Comparison of ENCODE assay signal across 18 cellular contexts in genomic region chr10:78746178-78746763, GRCh38.
"Had no signal": no experiment of that assay in that cellular context is flagged by ENCODE, and none has a peak within 500 bp of the region (broad histone marks: within the 10 kb centered on the region; RNA-seq: fewer than 3 reads in every experiment).

No MANE protein-coding gene starts in this region.

- H3K36me3 ChIP-seq: adrenal gland, cardiac muscle cell, esophagus squamous epithelium, heart right ventricle, neutrophil, upper lobe of left lung, WERI-Rb-1 had no signal

- H3K27me3 ChIP-seq: adrenal gland, cardiac muscle cell, heart right ventricle, neutrophil, testis, upper lobe of left lung had no signal

- H3K79me2 ChIP-seq: parathyroid adenoma had no signal

- DNase-seq: activated CD4-positive, alpha-beta T cell treated with anti-CD3 and anti-CD28 coated beads, Interleukin-2, amount 50 U/mL, for 4 hours; activated gamma-delta T cell; dermis blood vessel endothelial cell; effector memory CD4-positive, alpha-beta T cell; esophagus squamous epithelium; heart right ventricle; mucosa of descending colon; naive B cell; T-helper 2 cell; testis; upper lobe of left lung; WERI-Rb-1 had no signal

- H3K36me3 Mint-ChIP-seq: activated naive CD4-positive, alpha-beta T cell treated with anti-CD3 and anti-CD28 coated beads, Interleukin-2, amount 50 U/mL, for 72 hours; memory B cell; naive B cell had no signal

- H3K9me3 Mint-ChIP-seq: memory B cell had no signal

- H2AFZ ChIP-seq: parathyroid adenoma had no signal

- H3K4me1 Mint-ChIP-seq: memory B cell, naive B cell had no signal

- H3K4me3 ChIP-seq: adrenal gland, cardiac muscle cell, esophagus squamous epithelium, heart right ventricle, mucosa of descending colon, testis, upper lobe of left lung had no signal

- H3K4me1 ChIP-seq: parathyroid adenoma had no signal

- H3K27ac Mint-ChIP-seq: activated naive CD4-positive, alpha-beta T cell treated with anti-CD3 and anti-CD28 coated beads, Interleukin-2, amount 50 U/mL, for 72 hours; memory B cell had no signal

- H3K9me3 ChIP-seq: adrenal gland, esophagus squamous epithelium, heart right ventricle, mucosa of descending colon, neutrophil, testis, upper lobe of left lung had no signal

- H3K4me3 Mint-ChIP-seq: memory B cell had no signal

- H3K27ac ChIP-seq: esophagus squamous epithelium, neutrophil, parathyroid adenoma, testis, upper lobe of left lung, WERI-Rb-1 had no signal

- ATAC-seq: activated naive CD4-positive, alpha-beta T cell treated with anti-CD3 and anti-CD28 coated beads, Interleukin-2, amount 50 U/mL, for 72 hours had no signal
